In the genomic region with DNA sequence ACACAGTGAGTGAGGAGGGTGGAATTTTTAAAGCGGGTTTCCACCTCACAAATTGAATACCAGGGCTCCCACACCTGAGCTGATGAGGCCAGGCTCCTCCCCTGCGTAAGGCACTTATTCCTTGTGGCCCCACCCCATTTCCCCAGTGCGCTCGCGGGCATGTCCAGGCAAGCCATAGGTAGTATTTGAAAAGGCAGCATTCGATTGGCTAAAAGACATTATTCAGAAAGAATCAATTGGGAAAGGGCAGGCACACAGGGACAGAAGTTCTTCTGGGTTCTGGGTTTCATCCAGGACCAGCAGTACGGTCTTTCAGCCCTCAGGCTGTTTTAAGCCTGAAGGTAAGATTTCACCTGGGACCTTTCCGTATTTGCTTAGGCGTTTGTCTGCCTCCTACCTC, we compare ENCODE assay signal across 16 cellular contexts.
DNase-seq lines count a peak whose midpoint lies in the region; ATAC-seq, FAIRE-seq and TF ChIP-seq lines count a peak whose summit lies in the region.
"Had no signal": no experiment of that assay in that cellular context is flagged by ENCODE, and none has a peak within 500 bp of the region (broad histone marks: within the 10 kb centered on the region; RNA-seq: fewer than 3 reads in every experiment).

No MANE protein-coding gene starts in this region.

- no peaks in the 10 kb centered on the region for H3K9me3 Mint-ChIP-seq in neural progenitor cell
- no peaks in the 10 kb centered on the region for H3K9me3 Mint-ChIP-seq in activated CD8-positive, alpha-beta T cell treated with anti-CD3 and anti-CD28 coated beads for 36 hours
- H3K9me3 Mint-ChIP-seq in naive thymus-derived CD4-positive, alpha-beta T cell = no peaks in the 10 kb centered on the region

- intact Hi-C loops in activated CD8-positive, alpha-beta T cell treated with anti-CD3 and anti-CD28 coated beads for 36 hours (cut with micrococcal nuclease) = no loop called here
- intact Hi-C loops in naive thymus-derived CD4-positive, alpha-beta T cell (cut with micrococcal nuclease) = no loop called here

- no peaks in the 10 kb centered on the region for H3K36me3 ChIP-seq in WERI-Rb-1
- H3K36me3 ChIP-seq in iPS DF 6.9 (ENCODE audit: control insufficient read depth, insufficient read depth, low read length) = no peaks in the 10 kb centered on the region
- H3K36me3 ChIP-seq in neural progenitor cell = no peaks in the 10 kb centered on the region
- H3K36me3 ChIP-seq in naive thymus-derived CD4-positive, alpha-beta T cell (ENCODE audit: control insufficient read depth in 2 of 3, insufficient read depth in 3 of 3, low read length in 3 of 3) = no peaks in the 10 kb centered on the region

- H3K27ac ChIP-seq in WERI-Rb-1 (no peak overlapping the region), iPS DF 6.9 (ENCODE audit: low read length) (no peak overlapping the region), neural progenitor cell (no peak overlapping the region)
- H3K27ac ChIP-seq in naive thymus-derived CD4-positive, alpha-beta T cell (ENCODE audit: low read depth, low read length) = no peak overlapping the region
- H3K27ac ChIP-seq: GM23248 had no signal

- H3K4me3 ChIP-seq in WERI-Rb-1 (ENCODE audit: low read depth, low read length) (no peak overlapping the region), iPS DF 6.9 (ENCODE audit: low read length) (peak overlapping the region; percentile 25; the same call in 1 of the 2 replicates), neural progenitor cell (peak overlapping the region; percentile 35)
- H3K4me3 ChIP-seq in naive thymus-derived CD4-positive, alpha-beta T cell (ENCODE audit: low read length) = no peak overlapping the region
- H3K4me3 ChIP-seq: GM23248 had no signal

- peak overlapping the region; percentile 3 for H2AFZ ChIP-seq in neural progenitor cell (replicated peaks)
- H2AFZ ChIP-seq: GM23248 had no signal

- peaks cover 40% of the 10 kb centered on the region for H3K79me2 ChIP-seq in neural progenitor cell (ENCODE audit: low read depth)

- H3K4me1 ChIP-seq in iPS DF 6.9 (ENCODE audit: control insufficient read depth, insufficient read depth, low read length) (no peaks in the 10 kb centered on the region), neural progenitor cell (peaks cover 9% of the 10 kb centered on the region)
- no peaks in the 10 kb centered on the region for H3K4me1 ChIP-seq in naive thymus-derived CD4-positive, alpha-beta T cell (ENCODE audit: control insufficient read depth in 2 of 2, insufficient read depth in 2 of 2, low read length in 2 of 2)

- peak overlapping the region; percentile 65 for H3K4me2 ChIP-seq in neural progenitor cell

- DNase-seq in H54 (ENCODE audit: insufficient read length, low spot score) (no peak), WERI-Rb-1 (peak; percentile 8), iPS DF 6.9 (ENCODE audit: low read depth, low spot score) (peak; percentile 66), neural progenitor cell (ENCODE audit: low spot score) (peak; percentile 18), HK-2 (ENCODE audit: unreplicated experiment) (no peak), GM19240 (ENCODE audit: insufficient read length, low spot score) (no peak)
- DNase-seq in activated CD8-positive, alpha-beta T cell treated with anti-CD3 and anti-CD28 coated beads for 36 hours = no peak
- no peak for DNase-seq in naive thymus-derived CD4-positive, alpha-beta T cell
- DNase-seq: GDM1, GM23248, NCI-H1417, NCI-H2029, NCI-H524, RPMI8226 had no signal

- no peak overlapping the region for H3K4me3 Mint-ChIP-seq in neural progenitor cell
- H3K4me3 Mint-ChIP-seq in activated CD8-positive, alpha-beta T cell treated with anti-CD3 and anti-CD28 coated beads for 36 hours = no peak overlapping the region
- no peak overlapping the region for H3K4me3 Mint-ChIP-seq in naive thymus-derived CD4-positive, alpha-beta T cell

- H3K4me1 Mint-ChIP-seq in neural progenitor cell = no peaks in the 10 kb centered on the region
- H3K4me1 Mint-ChIP-seq in activated CD8-positive, alpha-beta T cell treated with anti-CD3 and anti-CD28 coated beads for 36 hours (ENCODE audit: low read depth) = no peaks in the 10 kb centered on the region
- H3K4me1 Mint-ChIP-seq in naive thymus-derived CD4-positive, alpha-beta T cell = peaks cover 0 to 1% (median 0%) of the 10 kb centered on the region in 7 donors

- H3F3A ChIP-seq in neural progenitor cell (ENCODE audit: low read depth) = no peaks in the 10 kb centered on the region

- no peak overlapping the region for H3K27ac Mint-ChIP-seq in neural progenitor cell
- H3K27ac Mint-ChIP-seq in activated CD8-positive, alpha-beta T cell treated with anti-CD3 and anti-CD28 coated beads for 36 hours = no peak overlapping the region
- no peak overlapping the region for H3K27ac Mint-ChIP-seq in naive thymus-derived CD4-positive, alpha-beta T cell

- POLR2A ChIA-PET in activated CD8-positive, alpha-beta T cell treated with anti-CD3 and anti-CD28 coated beads for 36 hours (lab: Charles Lee) = no interaction called here
- POLR2A ChIA-PET in naive thymus-derived CD4-positive, alpha-beta T cell (lab: Charles Lee) = no interaction called here

- H3K36me3 Mint-ChIP-seq in neural progenitor cell = peaks cover 1% of the 10 kb centered on the region
- peaks cover 4% of the 10 kb centered on the region for H3K36me3 Mint-ChIP-seq in activated CD8-positive, alpha-beta T cell treated with anti-CD3 and anti-CD28 coated beads for 36 hours (ENCODE audit: low read depth)
- peaks cover 0 to 40% (median 33%) of the 10 kb centered on the region in 5 donors for H3K36me3 Mint-ChIP-seq in naive thymus-derived CD4-positive, alpha-beta T cell

- TF ChIP-seq CTCF in WERI-Rb-1 (IDR thresholded peaks at IDR 0.05; ENCODE audit: low read depth, low read length) (no peak), neural progenitor cell (IDR thresholded peaks at IDR 0.05) (no peak)
- no peak for TF ChIP-seq CTCF in activated CD8-positive, alpha-beta T cell treated with anti-CD3 and anti-CD28 coated beads for 36 hours (IDR thresholded peaks at IDR 0.05)

- FAIRE-seq in H54 (lab: Jason Lieb, UNC) = peak; percentile 15
- FAIRE-seq: GM12892, GM19239 had no signal

- no peaks in the 10 kb centered on the region for H3K27me3 Mint-ChIP-seq in neural progenitor cell (ENCODE audit: insufficient read depth, low read depth)
- H3K27me3 Mint-ChIP-seq in activated CD8-positive, alpha-beta T cell treated with anti-CD3 and anti-CD28 coated beads for 36 hours = no peaks in the 10 kb centered on the region
- H3K27me3 Mint-ChIP-seq in naive thymus-derived CD4-positive, alpha-beta T cell = no peaks in the 10 kb centered on the region

- TF ChIP-seq POLR2A in H54 (IDR thresholded peaks at IDR 0.05; ENCODE audit: low read depth, low read length) = no peak

- no peaks in the 10 kb centered on the region for H4K20me1 ChIP-seq in neural progenitor cell (ENCODE audit: low read depth)

- CTCF ChIA-PET in activated CD8-positive, alpha-beta T cell treated with anti-CD3 and anti-CD28 coated beads for 36 hours (lab: Charles Lee) = no interaction called here
- CTCF ChIA-PET in naive thymus-derived CD4-positive, alpha-beta T cell (lab: Charles Lee) = no interaction called here

- WGBS in iPS DF 6.9 (ENCODE audit: insufficient coverage, insufficient read length) = no CpG with 5 or more reads among the region's 9 CpGs

- no peak for ATAC-seq in activated CD8-positive, alpha-beta T cell treated with anti-CD3 and anti-CD28 coated beads for 36 hours
- no peak for ATAC-seq in naive thymus-derived CD4-positive, alpha-beta T cell

- H3K9me3 ChIP-seq in WERI-Rb-1 (ENCODE audit: severe bottlenecking) = no peaks in the 10 kb centered on the region
- no peaks in the 10 kb centered on the region for H3K9me3 ChIP-seq in iPS DF 6.9 (ENCODE audit: control insufficient read depth, insufficient read depth, low read length)
- no peaks in the 10 kb centered on the region for H3K9me3 ChIP-seq in neural progenitor cell (ENCODE audit: low read depth)
- H3K9me3 ChIP-seq in naive thymus-derived CD4-positive, alpha-beta T cell (ENCODE audit: control insufficient read depth in 2 of 3, low read length in 3 of 3) = no peaks in the 10 kb centered on the region

- H3K27me3 ChIP-seq in WERI-Rb-1 (ENCODE audit: insufficient read depth, low read depth, severe bottlenecking) (no peaks in the 10 kb centered on the region), iPS DF 6.9 (ENCODE audit: control insufficient read depth, insufficient read depth, low read length) (no peaks in the 10 kb centered on the region), neural progenitor cell (no peaks in the 10 kb centered on the region)
- H3K27me3 ChIP-seq in naive thymus-derived CD4-positive, alpha-beta T cell (ENCODE audit: control insufficient read depth in 2 of 2, insufficient read depth in 2 of 2, low read length in 2 of 2) = no peaks in the 10 kb centered on the region

- H3K9ac ChIP-seq in neural progenitor cell = no peak overlapping the region
- H3K9ac ChIP-seq: GM23248 had no signal

Comparison
In these comparisons a context has a peak if more than half of its experiments do, and no peak if none do; other contexts are left out.
1. DNase-seq: peak in WERI-Rb-1 (single experiment), iPS DF 6.9 (single experiment) and neural progenitor cell (single experiment); none in H54 (single experiment), activated CD8-positive, alpha-beta T cell treated with anti-CD3 and anti-CD28 coated beads for 36 hours (single experiment), naive thymus-derived CD4-positive, alpha-beta T cell (0 of 9), HK-2 (single experiment) and GM19240 (single experiment).
2. H3K4me3 ChIP-seq: peak in iPS DF 6.9 (single experiment) and neural progenitor cell (single experiment); none in WERI-Rb-1 (single experiment) and naive thymus-derived CD4-positive, alpha-beta T cell (single experiment).